Comparison of ENCODE assay signal across 21 cellular contexts in genomic region chr10:72593963-72594362, GRCh38. TPM values are rescaled to one million over a fixed set of nuclear protein-coding genes. Genes with fewer than 3 reads are reported as not detected.
DNase-seq lines count a peak whose midpoint lies in the region; ATAC-seq, FAIRE-seq and TF ChIP-seq lines count a peak whose summit lies in the region.
"Had no signal": no experiment of that assay in that cellular context is flagged by ENCODE, and none has a peak within 500 bp of the region (broad histone marks: within the 10 kb centered on the region; RNA-seq: fewer than 3 reads in every experiment).

No MANE protein-coding gene starts in this region.

- no peak overlapping the region for H2AFZ ChIP-seq in endothelial cell of umbilical vein (ENCODE audit: low read depth, low read length)

- H3K4me2 ChIP-seq in endothelial cell of umbilical vein (ENCODE audit: insufficient read depth, low read length): no peak overlapping the region

- TF ChIP-seq CTCF in endothelial cell of umbilical vein (IDR thresholded peaks at IDR 0.05; ENCODE audit: extremely low read depth in 1 of 2, insufficient read depth in 1 of 2, low read depth in 1 of 2, low read length in 2 of 2) (no peak), lower leg skin (IDR thresholded peaks at IDR 0.05) (no peak)

- intact Hi-C loops in endothelial cell of umbilical vein (cut with micrococcal nuclease): no loop called here
- intact Hi-C loops in lower leg skin (cut with DNase I; ENCODE audit: low total_unique reads): no loop called here

- no peaks in the 10 kb centered on the region for H3K4me1 ChIP-seq in endothelial cell of umbilical vein (ENCODE audit: control insufficient read depth, extremely low read depth, insufficient read depth, low read length)
- H3K4me1 ChIP-seq in small intestine (ENCODE audit: control insufficient read depth in 2 of 2, insufficient read depth in 1 of 2, low read depth in 1 of 2, low read length in 1 of 2): no peaks in the 10 kb centered on the region
- H3K4me1 ChIP-seq: body of pancreas, uterus had no signal

- H3K27ac ChIP-seq in endothelial cell of umbilical vein (ENCODE audit: insufficient read depth, low read depth, low read length): no peak overlapping the region
- no peak overlapping the region for H3K27ac ChIP-seq in small intestine (ENCODE audit: low read depth in 1 of 2, low read length in 1 of 2)
- H3K27ac ChIP-seq: body of pancreas, uterus had no signal

- H3K9me3 ChIP-seq in endothelial cell of umbilical vein (replicated peaks; ENCODE audit: control insufficient read depth, insufficient read depth, low read length) (no peaks in the 10 kb centered on the region), small intestine (ENCODE audit: control insufficient read depth, low read depth) (no peaks in the 10 kb centered on the region)
- H3K9me3 ChIP-seq: body of pancreas, uterus had no signal

- no peaks in the 10 kb centered on the region for H3K27me3 ChIP-seq in endothelial cell of umbilical vein (ENCODE audit: control insufficient read depth in 2 of 2, insufficient read depth in 2 of 2, low read length in 2 of 2)
- no peaks in the 10 kb centered on the region for H3K27me3 ChIP-seq in small intestine (ENCODE audit: control insufficient read depth in 2 of 2, insufficient read depth in 2 of 2, low read length in 2 of 2)
- H3K27me3 ChIP-seq: body of pancreas, uterus had no signal

- H3K9me1 ChIP-seq in endothelial cell of umbilical vein (replicated peaks; ENCODE audit: control insufficient read depth, extremely low read depth, insufficient read depth, low read length): no peaks in the 10 kb centered on the region

- CTCF ChIA-PET in endothelial cell of umbilical vein (lab: Charles Lee): interaction anchor here (1.2 kb wide), 1 partner anchor 10 kb away, joined by 4 read pairs; no protein-coding TSS in a partner anchor

- no peak for ATAC-seq in GM18520 (IDR thresholded peaks at IDR 0.05; ENCODE audit: unreplicated experiment)
- ATAC-seq: activated naive CD8-positive, alpha-beta T cell treated with anti-CD3 and anti-CD28 coated beads, Interleukin-2, amount 50 U/mL, for 24 hours; body of pancreas; naive thymus-derived CD8-positive, alpha-beta T cell had no signal

- no peaks in the 10 kb centered on the region for H4K20me1 ChIP-seq in endothelial cell of umbilical vein (replicated peaks; ENCODE audit: control insufficient read depth, extremely low read depth, insufficient read depth, low read length)

- no peak for DNase-seq in H54 (ENCODE audit: insufficient read length, low spot score)
- DNase-seq in NOMO-1 treated with dmso at 0.1 percent for 144 hours (lab: John Stamatoyannopoulos, UW; ENCODE audit: unreplicated experiment): peak; percentile 62
- no peak for DNase-seq in endothelial cell of umbilical vein (ENCODE audit: low read depth, low spot score)
- peak; percentile 27 for DNase-seq in small intestine
- DNase-seq in GM19239 (ENCODE audit: insufficient read length, low spot score): no peak
- no peak for DNase-seq in lower leg skin (ENCODE audit: low spot score in 2 of 2)
- DNase-seq: activated CD8-positive, alpha-beta memory T cell treated with anti-CD3 and anti-CD28 coated beads for 24 hours; activated gamma-delta T cell treated with Interleukin-2 at 50 U/mL for 16 hours; activated naive CD8-positive, alpha-beta T cell treated with anti-CD3 and anti-CD28 coated beads, Interleukin-2, amount 50 U/mL, for 24 hours; activated T-cell treated with anti-CD3 and anti-CD28 coated beads, Interleukin-2, amount 50 U/mL, for 1 hour; body of pancreas; CD4-positive, CD25-positive, alpha-beta regulatory T cell; cerebellar nuclear complex; EL; head of caudate nucleus; naive thymus-derived CD8-positive, alpha-beta T cell; NCI-H187 treated with DMSO at 0.1 percent for 48 hours; NCI-H526 treated with DMSO at 0.1 percent for 48 hours; uterus had no signal

- 42 to 63% (median 55%) methylated on average over 1 of the region's 1 CpG for WGBS in small intestine, 3 donors
- 72 to 78% methylated on average over 1 of the region's 1 CpG for WGBS in lower leg skin, 2 donors

- no TSS peak for BruUV-seq in endothelial cell of umbilical vein (replicated peaks; lab: Mats Ljungman, UMichigan)

- H3K36me3 ChIP-seq in endothelial cell of umbilical vein (ENCODE audit: control insufficient read depth in 2 of 2, extremely low read depth in 1 of 2, insufficient read depth in 2 of 2, low read length in 2 of 2): no peaks in the 10 kb centered on the region
- H3K36me3 ChIP-seq in small intestine (ENCODE audit: control insufficient read depth in 2 of 2, insufficient read depth in 2 of 2, low read length in 2 of 2): no peaks in the 10 kb centered on the region
- H3K36me3 ChIP-seq: uterus had no signal

- dilution Hi-C loops in endothelial cell of umbilical vein (cut with MboI; ENCODE audit: extremely low pct_ligation_motif_present, low sequenced_read_pairs): no loop called here

- no peak overlapping the region for H3K9ac ChIP-seq in endothelial cell of umbilical vein (replicated peaks; ENCODE audit: extremely low read depth, insufficient read depth, low read length)

- peak; percentile 38 for FAIRE-seq in H54 (lab: Jason Lieb, UNC)
- FAIRE-seq in endothelial cell of umbilical vein (lab: Jason Lieb, UNC): peak; percentile 4
- no peak for FAIRE-seq in small intestine (lab: Jason Lieb, UNC)
- FAIRE-seq in GM19239 (lab: Jason Lieb, UNC): no peak
- FAIRE-seq: TTC549 had no signal

- H3K4me3 ChIP-seq in endothelial cell of umbilical vein (replicated peaks in 1 of 3; ENCODE audit: insufficient read depth in 1 of 3, low read depth in 1 of 3, low read length in 3 of 3): no peak overlapping the region
- no peak overlapping the region for H3K4me3 ChIP-seq in small intestine (ENCODE audit: low read depth in 1 of 2, low read length in 2 of 2)
- no peak overlapping the region for H3K4me3 ChIP-seq in lower leg skin (ENCODE audit: low read depth, poor library complexity, severe bottlenecking)
- H3K4me3 ChIP-seq: body of pancreas, uterus had no signal

- TF ChIP-seq POLR2A in H54 (IDR thresholded peaks at IDR 0.05; ENCODE audit: low read depth, low read length) (no peak), endothelial cell of umbilical vein (IDR thresholded peaks at IDR 0.05; ENCODE audit: low read depth, low read length) (no peak), lower leg skin (IDR thresholded peaks at IDR 0.05) (no peak)

- H3K79me2 ChIP-seq in endothelial cell of umbilical vein (ENCODE audit: control insufficient read depth, insufficient read depth, low read length): peaks cover 11% of the 10 kb centered on the region

- POLR2A ChIA-PET in endothelial cell of umbilical vein (lab: Charles Lee): no interaction called here

TF ChIP-seq in endothelial cell of umbilical vein, 7 proteins besides CTCF, POLR2A, EP300 and RAD21:
- TF ChIP-seq JUN (IDR thresholded peaks at IDR 0.05; ENCODE audit: borderline replicate concordance, insufficient read depth, insufficient read length, low read depth) (no peak), EZH2 (IDR thresholded peaks at IDR 0.05; ENCODE audit: borderline replicate concordance, low read depth, low read length, severe bottlenecking) (no peak), FOS (IDR thresholded peaks at IDR 0.05; ENCODE audit: borderline replicate concordance, insufficient read depth, low read length) (no peak), MYC (IDR thresholded peaks at IDR 0.05; ENCODE audit: low read depth, low read length) (no peak), POLR2AphosphoS5 (IDR thresholded peaks at IDR 0.05; ENCODE audit: insufficient read depth, low read depth, low read length) (no peak), GATA2 (IDR thresholded peaks at IDR 0.05; ENCODE audit: insufficient read depth, insufficient read length, low read depth, low read length) (no peak)
- TF ChIP-seq, protein P1, sequence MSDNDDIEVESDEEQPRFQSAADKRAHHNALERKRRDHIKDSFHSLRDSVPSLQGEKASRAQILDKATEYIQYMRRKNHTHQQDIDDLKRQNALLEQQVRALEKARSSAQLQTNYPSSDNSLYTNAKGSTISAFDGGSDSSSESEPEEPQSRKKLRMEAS (IDR thresholded peaks at IDR 0.05; ENCODE audit: insufficient read depth, insufficient read length): no peak

RNA-seq across cellular contexts. Expression of gene MICU1, which starts 31.9 kb away (rescaled TPM):
- 42.3 and 48.0 TPM in 2 replicates for total RNA-seq in endothelial cell of umbilical vein
- 23.7 and 27.5 TPM in 2 replicates for polyA plus RNA-seq in endothelial cell of umbilical vein
- polyA plus RNA-seq in endothelial cell of umbilical vein (2011; cell fraction: cytosol; rRNA removed): 32.4 and 36.9 TPM in 2 replicates
- 18.9 and 21.2 TPM in 2 replicates for polyA plus RNA-seq in endothelial cell of umbilical vein (2011; cell fraction: nucleus; rRNA removed)
- 45.1 and 47.3 TPM in 2 replicates for polyA plus RNA-seq in endothelial cell of umbilical vein (2012)
- 39.0 and 52.1 TPM in 2 replicates for polyA minus RNA-seq in endothelial cell of umbilical vein
- 11.5 TPM for polyA minus RNA-seq in endothelial cell of umbilical vein (2011; cell fraction: cytosol; rRNA and poly(A)+ RNA removed)
- 18.1 and 29.5 TPM in 2 replicates for polyA minus RNA-seq in endothelial cell of umbilical vein (2011; cell fraction: nucleus; rRNA and poly(A)+ RNA removed)
- polyA plus RNA-seq in small intestine: 10 to 100 TPM; 32.5 to 53.2 (median 37.0) TPM
- 10 to 100 TPM; 36.8 to 54.6 (median 46.8) TPM for total RNA-seq in lower leg skin

Comparison
In these comparisons a context has a peak if more than half of its experiments do, and no peak if none do; other contexts are left out.
1. DNase-seq: peak in NOMO-1 treated with dmso at 0.1 percent for 144 hours (single experiment) and small intestine (single experiment); none in H54 (single experiment), endothelial cell of umbilical vein (single experiment), GM19239 (single experiment) and lower leg skin (0 of 2).